In the genomic region with DNA sequence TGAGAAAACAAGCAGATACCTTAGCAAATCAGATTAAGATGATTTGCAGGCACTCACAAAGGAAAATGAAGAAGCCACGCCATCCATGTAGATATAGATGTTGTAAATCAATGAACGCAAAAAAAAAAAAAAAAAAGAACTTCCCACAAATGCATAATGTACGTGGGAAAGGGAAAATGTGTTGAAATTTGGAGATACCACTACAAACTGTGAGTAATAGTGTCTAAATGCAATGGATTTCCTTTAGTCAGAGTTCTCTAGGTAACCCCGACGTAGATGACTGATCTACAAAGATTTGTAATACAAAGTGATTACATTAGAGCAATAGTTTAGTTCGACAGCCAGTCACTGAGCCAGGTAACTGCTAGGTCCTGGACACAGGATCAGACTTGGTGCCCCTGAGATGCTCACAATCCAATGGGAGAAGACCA, we compare ENCODE assay signal across 8 cellular contexts. TPM values are rescaled to one million over a fixed set of nuclear protein-coding genes. Genes with fewer than 3 reads are reported as not detected.
DNase-seq lines count a peak whose midpoint lies in the region; ATAC-seq and TF ChIP-seq lines count a peak whose summit lies in the region.

No MANE protein-coding gene starts in this region.

- H3K4me2 ChIP-seq in DOHH2 (ENCODE audit: low read length) = peak overlapping the region; percentile 82

- ATAC-seq in RWPE2 (ENCODE audit: low read depth) (no peak), HG03571 (IDR thresholded peaks at IDR 0.05; ENCODE audit: unreplicated experiment) (no peak)

- H3K9me2 ChIP-seq in DOHH2 (replicated peaks; ENCODE audit: control insufficient read depth, low read length) = no peaks in the 10 kb centered on the region

- H3K4me1 ChIP-seq in DOHH2 (ENCODE audit: control insufficient read depth, low read length) (peaks cover 32% of the 10 kb centered on the region), RWPE2 (ENCODE audit: insufficient read depth, poor library complexity, severe bottlenecking) (peaks cover 6% of the 10 kb centered on the region), prostate gland (replicated peaks) (peaks cover 2% of the 10 kb centered on the region)

- H3K4me3 ChIP-seq in DOHH2 (ENCODE audit: low read length) (peak overlapping the region; percentile 96), RWPE2 (ENCODE audit: severe bottlenecking) (peak overlapping the region; percentile 84), prostate gland (peak overlapping the region; percentile 89 to 90)

- intact Hi-C loops in prostate gland (cut with DNase I) = no loop called here

- peaks cover 7% of the 10 kb centered on the region; the same call in 1 of the 2 replicates for H3K9me3 ChIP-seq in DOHH2 (ENCODE audit: control insufficient read depth, insufficient read depth, low read length)
- H3K9me3 ChIP-seq in RWPE2 (ENCODE audit: severe bottlenecking) = no peaks in the 10 kb centered on the region
- H3K9me3 ChIP-seq in prostate gland = no peaks in the 10 kb centered on the region

- TF ChIP-seq CTCF in DOHH2 (IDR thresholded peaks at IDR 0.05; ENCODE audit: low read depth, low read length, poor library complexity, severe bottlenecking) = no peak
- TF ChIP-seq CTCF in RWPE2 (IDR thresholded peaks at IDR 0.05; ENCODE audit: poor library complexity, severe bottlenecking) = no peak
- no peak for TF ChIP-seq CTCF in prostate gland (IDR thresholded peaks at IDR 0.05)

- DNase-seq in RWPE2 (ENCODE audit: low spot score) (no peak), epithelial cell of prostate (ENCODE audit: low read depth, low spot score) (no peak), prostate gland (ENCODE audit: low spot score) (no peak), NCI-H1417 (lab: John Stamatoyannopoulos, UW) (no peak), NCI-H2171 (lab: John Stamatoyannopoulos, UW) (no peak), HCEC 1CT (no peak)

- H3F3A ChIP-seq in DOHH2 (ENCODE audit: control insufficient read depth, insufficient read depth) = peaks cover 27% of the 10 kb centered on the region

- H3K27ac ChIP-seq in DOHH2 (ENCODE audit: low read depth, low read length) (peak overlapping the region; percentile 66), RWPE2 (ENCODE audit: poor library complexity, severe bottlenecking) (peak overlapping the region; percentile 78), epithelial cell of prostate (peak overlapping the region; percentile 74), prostate gland (peak overlapping the region; percentile 87)

- 0 out of 2 replicates have a peak, but pooled peaks cover 3% of the 10 kb centered on the region for H4K20me1 ChIP-seq in DOHH2 (ENCODE audit: control insufficient read depth, insufficient read depth, low read depth, low read length)

- peaks cover 61% of the 10 kb centered on the region for H3K79me2 ChIP-seq in DOHH2 (ENCODE audit: control insufficient read depth, low read length)

- TF ChIP-seq POLR2A in prostate gland (IDR thresholded peaks at IDR 0.05) = no peak

- peaks cover 26% of the 10 kb centered on the region for H3K36me3 ChIP-seq in DOHH2 (ENCODE audit: control insufficient read depth, low read length)
- H3K36me3 ChIP-seq in RWPE2 (ENCODE audit: low read depth) = no peaks in the 10 kb centered on the region; the same call in 1 of the 2 replicates
- H3K36me3 ChIP-seq in prostate gland = no peaks in the 10 kb centered on the region

- H3K27me3 ChIP-seq in DOHH2 (ENCODE audit: control insufficient read depth, low read length) = no peaks in the 10 kb centered on the region
- H3K27me3 ChIP-seq in RWPE2 (ENCODE audit: insufficient read depth, poor library complexity, severe bottlenecking) = no peaks in the 10 kb centered on the region
- no peaks in the 10 kb centered on the region for H3K27me3 ChIP-seq in prostate gland (replicated peaks; ENCODE audit: insufficient read depth)

- WGBS in prostate gland = 89% methylated on average over 6 of the region's 6 CpGs

RNA-seq across cellular contexts. Expression of gene ANKRD54, which starts 0.8 kb away (rescaled TPM):
- total RNA-seq in prostate gland = 10 to 100 TPM; 72.4 to 94.5 TPM

RNA-seq across cellular contexts. Expression of gene EIF3L, which starts 4.3 kb away (rescaled TPM):
- total RNA-seq in prostate gland = 100 to 1,000 TPM; 385 to 501 TPM

RNA-seq across cellular contexts. Expression of gene GALR3, which starts 21.7 kb away (rescaled TPM):
- under 1 TPM in 1 of 2 donors, not detected in 1; 0.85 TPM for total RNA-seq in prostate gland

RNA-seq across cellular contexts. Expression of gene GCAT, which starts 37.2 kb away (rescaled TPM):
- total RNA-seq in prostate gland = 10 to 100 TPM; 37.8 to 92.7 TPM
